Comparison of ENCODE assay signal across 8 cellular contexts in genomic region chr5:35229076-35230042, GRCh38. TPM values are rescaled to one million over a fixed set of nuclear protein-coding genes. Genes with fewer than 3 reads are reported as not detected.
DNase-seq lines count a peak whose midpoint lies in the region; ATAC-seq lines count a peak whose summit lies in the region.

No MANE protein-coding gene starts in this region.

- H3K4me1 Mint-ChIP-seq in activated T-helper 2 cell treated with anti-CD3 and anti-CD28 coated beads, Interferon-gamma antibody, Interleukin-2, Interleukin-4, amounts not matched to agents 10 μg/mL and 5 μg/mL and 100 μg/mL, durations not matched to agents 14 hours and 24 hours and 36 hours (ENCODE audit: low read depth): peaks cover 7% of the 10 kb centered on the region

- no peaks in the 10 kb centered on the region for H3K36me3 Mint-ChIP-seq in activated T-helper 2 cell treated with anti-CD3 and anti-CD28 coated beads, Interferon-gamma antibody, Interleukin-2, Interleukin-4, amounts not matched to agents 10 μg/mL and 5 μg/mL and 100 μg/mL, durations not matched to agents 14 hours and 24 hours and 36 hours (ENCODE audit: low read depth)

- H3K27ac Mint-ChIP-seq in activated T-helper 2 cell treated with anti-CD3 and anti-CD28 coated beads, Interferon-gamma antibody, Interleukin-2, Interleukin-4, amounts not matched to agents 10 μg/mL and 5 μg/mL and 100 μg/mL, durations not matched to agents 14 hours and 24 hours and 36 hours: no peak overlapping the region

- no peaks in the 10 kb centered on the region for H3K9me3 Mint-ChIP-seq in activated T-helper 2 cell treated with anti-CD3 and anti-CD28 coated beads, Interferon-gamma antibody, Interleukin-2, Interleukin-4, amounts not matched to agents 10 μg/mL and 5 μg/mL and 100 μg/mL, durations not matched to agents 14 hours and 24 hours and 36 hours

- intact Hi-C loops in activated T-helper 2 cell treated with anti-CD3 and anti-CD28 coated beads, Interferon-gamma antibody, Interleukin-2, Interleukin-4, amounts not matched to agents 10 μg/mL and 5 μg/mL and 100 μg/mL, durations not matched to agents 14 hours and 24 hours and 36 hours (cut with micrococcal nuclease): no loop called here
- intact Hi-C loops in head of caudate nucleus (cut with DNase I): no loop called here

- peaks cover 45% of the 10 kb centered on the region for H3K27me3 Mint-ChIP-seq in activated T-helper 2 cell treated with anti-CD3 and anti-CD28 coated beads, Interferon-gamma antibody, Interleukin-2, Interleukin-4, amounts not matched to agents 10 μg/mL and 5 μg/mL and 100 μg/mL, durations not matched to agents 14 hours and 24 hours and 36 hours (ENCODE audit: low read depth)

- DNase-seq in DMS53 treated with DMSO at 0.1 percent for 48 hours (lab: John Stamatoyannopoulos, UW; ENCODE audit: unreplicated experiment) (peak; percentile 70), iPS-NIHi7 (ENCODE audit: extremely low spot score) (peak; percentile 84), head of caudate nucleus (no peak), NCI-H1436 (lab: John Stamatoyannopoulos, UW) (no peak)
- DNase-seq in activated T-helper 2 cell treated with anti-CD3 and anti-CD28 coated beads, Interferon-gamma antibody, Interleukin-2, Interleukin-4, amounts not matched to agents 10 μg/mL and 5 μg/mL and 100 μg/mL, durations not matched to agents 14 hours and 24 hours and 36 hours (ENCODE audit: low spot score): no peak
- DNase-seq in stimulated activated naive CD8-positive, alpha-beta T cell treated with anti-CD3 and anti-CD28 coated beads, Interleukin-15, Interleukin-2, amounts not matched to agents 100 U/mL and 50 U/mL, for 24 hours: peak; percentile 6

- H3K4me3 Mint-ChIP-seq in activated T-helper 2 cell treated with anti-CD3 and anti-CD28 coated beads, Interferon-gamma antibody, Interleukin-2, Interleukin-4, amounts not matched to agents 10 μg/mL and 5 μg/mL and 100 μg/mL, durations not matched to agents 14 hours and 24 hours and 36 hours (ENCODE audit: low read depth): peak overlapping the region; percentile 6

- peak; percentile 67 for ATAC-seq in GM19395 (IDR thresholded peaks at IDR 0.05; ENCODE audit: unreplicated experiment)
- peak; percentile 63 for ATAC-seq in HG03558 (IDR thresholded peaks at IDR 0.05; ENCODE audit: extremely low read depth, unreplicated experiment)
- peak; percentile 40 for ATAC-seq in stimulated activated naive CD8-positive, alpha-beta T cell treated with anti-CD3 and anti-CD28 coated beads, Interleukin-15, Interleukin-2, amounts not matched to agents 100 U/mL and 50 U/mL, for 24 hours

RNA-seq across cellular contexts. Expression of gene PRLR, which starts 0.9 kb away (rescaled TPM):
- total RNA-seq in activated T-helper 2 cell treated with anti-CD3 and anti-CD28 coated beads, Interferon-gamma antibody, Interleukin-2, Interleukin-4, amounts not matched to agents 10 μg/mL and 5 μg/mL and 100 μg/mL, durations not matched to agents 14 hours and 24 hours and 36 hours: not detected in 2 replicates

Comparison
In these comparisons a context has a peak if more than half of its experiments do, and no peak if none do; other contexts are left out.
1. DNase-seq: peak in DMS53 treated with DMSO at 0.1 percent for 48 hours (single experiment), iPS-NIHi7 (single experiment) and stimulated activated naive CD8-positive, alpha-beta T cell treated with anti-CD3 and anti-CD28 coated beads, Interleukin-15, Interleukin-2, amounts not matched to agents 100 U/mL and 50 U/mL, for 24 hours (single experiment); none in activated T-helper 2 cell treated with anti-CD3 and anti-CD28 coated beads, Interferon-gamma antibody, Interleukin-2, Interleukin-4, amounts not matched to agents 10 μg/mL and 5 μg/mL and 100 μg/mL, durations not matched to agents 14 hours and 24 hours and 36 hours (single experiment), head of caudate nucleus (0 of 42) and NCI-H1436 (single experiment).
2. Peak in every context shown above with its lines, with median percentiles within 50 percentile points of each other: ATAC-seq.